35 cellular contexts compared by ENCODE assay signal in the genomic region with DNA sequence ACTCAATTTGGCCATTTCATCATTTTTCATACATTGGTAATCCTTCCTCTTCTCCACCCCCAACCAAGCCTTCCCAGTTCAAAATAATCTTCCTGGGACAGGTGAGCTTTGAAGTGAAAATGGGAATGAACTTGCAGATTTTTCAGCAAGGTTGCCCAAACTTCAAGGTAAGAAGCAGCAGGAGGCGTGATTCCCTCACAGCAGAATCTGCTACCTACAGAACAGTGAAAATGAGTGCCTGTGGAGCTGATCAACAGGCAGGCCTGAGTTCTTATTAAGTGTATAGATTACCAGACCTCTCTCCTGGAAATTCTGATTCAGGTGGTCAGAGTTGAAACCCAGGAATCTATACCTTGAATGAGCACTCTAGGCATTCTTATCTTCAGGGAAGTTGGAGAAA.
"Had no signal": no experiment of that assay in that cellular context is flagged by ENCODE, and none has a peak within 500 bp of the region (broad histone marks: within the 10 kb centered on the region; RNA-seq: fewer than 3 reads in every experiment).

No MANE protein-coding gene starts in this region.

- H3K36me3 ChIP-seq: brain microvascular endothelial cell, esophagus squamous epithelium, gastroesophageal sphincter, heart right ventricle, WERI-Rb-1 had no signal

- FAIRE-seq: astrocyte, bronchial epithelial cell, colon, endometrium, endothelial cell of umbilical vein had no signal

- H3K27ac ChIP-seq: brain microvascular endothelial cell, epithelial cell of prostate, esophagus squamous epithelium, gastroesophageal sphincter, heart right ventricle, WERI-Rb-1 had no signal

- H3K4me1 Mint-ChIP-seq: activated CD4-positive, alpha-beta memory T cell treated with anti-CD3 and anti-CD28 coated beads, Interleukin-2, amount 10 ng/mL, durations not matched to agents 7 days and 5 days; activated CD4-positive, alpha-beta T cell treated with anti-CD3 and anti-CD28 coated beads for 36 hours; activated CD4-positive, alpha-beta T cell treated with anti-CD3 and anti-CD28 coated beads, Interleukin-2, amount 10 ng/mL, durations not matched to agents 24 days and 14 days; T-helper 17 cell had no signal

- ATAC-seq: activated CD4-positive, alpha-beta T cell treated with anti-CD3 and anti-CD28 coated beads for 36 hours; activated T-cell treated with anti-CD3 and anti-CD28 coated beads, Interleukin-2, amount 50 U/mL, for 72 hours; effector memory CD8-positive, alpha-beta T cell; gastroesophageal sphincter; heart right ventricle; T-helper 17 cell had no signal

- H3K9me3 ChIP-seq: esophagus squamous epithelium, gastroesophageal sphincter, heart right ventricle had no signal

- H3K4me1 ChIP-seq: esophagus squamous epithelium, gastroesophageal sphincter, heart right ventricle had no signal

- H3K4me3 Mint-ChIP-seq: activated CD4-positive, alpha-beta memory T cell treated with anti-CD3 and anti-CD28 coated beads, Interleukin-2, amount 10 ng/mL, durations not matched to agents 7 days and 5 days; activated CD4-positive, alpha-beta T cell treated with anti-CD3 and anti-CD28 coated beads for 36 hours; activated CD4-positive, alpha-beta T cell treated with anti-CD3 and anti-CD28 coated beads, Interleukin-2, amount 10 ng/mL, durations not matched to agents 24 days and 14 days; activated naive CD8-positive, alpha-beta T cell; activated T-cell treated with anti-CD3 and anti-CD28 coated beads, Interleukin-2, amount 50 U/mL, for 24 hours; activated T-cell treated with anti-CD3 and anti-CD28 coated beads, Interleukin-2, amount 50 U/mL, for 72 hours; effector memory CD8-positive, alpha-beta T cell; T-helper 17 cell; T-helper 2 cell treated with Interferon-gamma antibody and Interleukin-4, amounts not matched to agents 5 μg/mL and 100 μg/mL, for 36 hours had no signal

- DNase-seq: activated CD4-positive, alpha-beta memory T cell treated with anti-CD3 and anti-CD28 coated beads, Interleukin-2, amount 10 ng/mL, durations not matched to agents 7 days and 5 days; activated CD4-positive, alpha-beta T cell treated with anti-CD3 and anti-CD28 coated beads for 36 hours; activated CD4-positive, alpha-beta T cell treated with anti-CD3 and anti-CD28 coated beads, Interleukin-2, amount 10 ng/mL, durations not matched to agents 24 days and 14 days; activated CD4-positive, CD25-positive, alpha-beta regulatory T cell; activated CD4-positive, CD25-positive, alpha-beta regulatory T cell treated with anti-CD3 and anti-CD28 coated beads, Interleukin-2, amount 50 U/mL, for 72 hours; activated CD8-positive, alpha-beta memory T cell treated with anti-CD3 and anti-CD28 coated beads, Interleukin-2, amount 50 U/mL, for 48 hours; activated gamma-delta T cell; activated naive CD4-positive, alpha-beta T cell; activated naive CD4-positive, alpha-beta T cell treated with anti-CD3 and anti-CD28 coated beads, Interleukin-2, amount 50 U/mL, for 16 hours; activated T-cell treated with anti-CD3 and anti-CD28 coated beads for 4 hours; activated T-cell treated with anti-CD3 and anti-CD28 coated beads, Interleukin-2, amount 50 U/mL, for 24 hours; activated T-cell treated with anti-CD3 and anti-CD28 coated beads, Interleukin-2, amount 50 U/mL, for 72 hours; amniotic stem cell; anterior cingulate cortex; brain microvascular endothelial cell; cortex of kidney; dermis blood vessel endothelial cell; effector CD4-positive, alpha-beta T cell; effector memory CD8-positive, alpha-beta T cell; esophagus squamous epithelium; foreskin melanocyte; heart right ventricle; T-helper 1 cell; T-helper 17 cell; T1000; WERI-Rb-1 had no signal

- H3K36me3 Mint-ChIP-seq: activated naive CD8-positive, alpha-beta T cell had no signal

- H3K27me3 Mint-ChIP-seq: activated CD4-positive, alpha-beta memory T cell treated with anti-CD3 and anti-CD28 coated beads, Interleukin-2, amount 10 ng/mL, durations not matched to agents 7 days and 5 days; activated CD4-positive, alpha-beta T cell treated with anti-CD3 and anti-CD28 coated beads for 36 hours; activated CD4-positive, alpha-beta T cell treated with anti-CD3 and anti-CD28 coated beads, Interleukin-2, amount 10 ng/mL, durations not matched to agents 24 days and 14 days; activated naive CD8-positive, alpha-beta T cell; activated T-cell treated with anti-CD3 and anti-CD28 coated beads, Interleukin-2, amount 50 U/mL, for 24 hours; effector memory CD8-positive, alpha-beta T cell; T-helper 17 cell had no signal

- H3K27me3 ChIP-seq: brain microvascular endothelial cell, esophagus squamous epithelium, gastroesophageal sphincter, heart right ventricle had no signal

- H3K27ac Mint-ChIP-seq: activated CD4-positive, alpha-beta memory T cell treated with anti-CD3 and anti-CD28 coated beads, Interleukin-2, amount 10 ng/mL, durations not matched to agents 7 days and 5 days; activated CD4-positive, alpha-beta T cell treated with anti-CD3 and anti-CD28 coated beads for 36 hours; activated CD4-positive, alpha-beta T cell treated with anti-CD3 and anti-CD28 coated beads, Interleukin-2, amount 10 ng/mL, durations not matched to agents 24 days and 14 days; activated naive CD8-positive, alpha-beta T cell; activated T-cell treated with anti-CD3 and anti-CD28 coated beads, Interleukin-2, amount 50 U/mL, for 24 hours; activated T-cell treated with anti-CD3 and anti-CD28 coated beads, Interleukin-2, amount 50 U/mL, for 72 hours; effector memory CD8-positive, alpha-beta T cell; T-helper 17 cell; T-helper 2 cell treated with Interferon-gamma antibody and Interleukin-4, amounts not matched to agents 5 μg/mL and 100 μg/mL, for 36 hours had no signal

- H3K4me3 ChIP-seq: esophagus squamous epithelium, gastroesophageal sphincter, heart right ventricle had no signal
